11 cellular contexts compared by ENCODE assay signal in the genomic region with DNA sequence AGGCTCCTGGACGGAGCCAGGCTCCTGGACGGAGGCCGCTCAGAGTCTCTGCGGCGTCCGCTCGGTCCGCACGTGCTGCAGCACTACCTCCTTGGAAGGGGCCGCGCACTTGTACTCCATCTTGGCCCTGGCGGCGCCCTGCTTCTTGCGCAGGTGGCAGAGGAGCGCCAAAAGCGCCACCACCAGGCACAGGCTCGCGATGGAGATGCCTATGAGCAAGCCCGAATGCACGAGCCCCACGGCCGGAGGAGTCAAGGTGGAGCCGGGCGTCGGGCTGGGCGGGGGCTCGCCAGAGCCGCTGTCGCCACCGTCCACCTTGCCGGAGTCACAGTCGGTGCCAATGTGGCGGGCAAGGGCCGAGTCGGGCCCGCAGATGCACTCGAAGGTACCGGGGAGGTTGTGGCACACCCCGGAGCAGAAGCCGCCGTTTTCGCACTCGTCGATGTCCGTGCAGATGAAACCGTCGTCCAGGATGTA. TPM values are rescaled to one million over a fixed set of nuclear protein-coding genes. Genes with fewer than 3 reads are reported as not detected.
A peak's percentile ranks its signal among the peaks of the same experiment; 100 is the strongest.
DNase-seq lines count a peak whose midpoint lies in the region; ATAC-seq and TF ChIP-seq lines count a peak whose summit lies in the region.
"Had no signal": no experiment of that assay in that cellular context is flagged by ENCODE, and none has a peak within 500 bp of the region (broad histone marks: within the 10 kb centered on the region; RNA-seq: fewer than 3 reads in every experiment).

No MANE protein-coding gene starts in this region.

- H3K9me3 ChIP-seq in esophagus muscularis mucosa, result no peaks in the 10 kb centered on the region

- no peak overlapping the region for H3K27ac Mint-ChIP-seq in nephron
- H3K27ac Mint-ChIP-seq in T-cell, result no peak overlapping the region
- no peak overlapping the region for H3K27ac Mint-ChIP-seq in progenitor cell of endocrine pancreas

- no peaks in the 10 kb centered on the region for H3K36me3 ChIP-seq in ACC112 (ENCODE audit: insufficient read depth, low read length)
- H3K36me3 ChIP-seq in esophagus muscularis mucosa, result peaks cover 0 to 16% (median 0%) of the 10 kb centered on the region in 4 donors

- H3K4me3 Mint-ChIP-seq in nephron, result peak overlapping the region; percentile 46 to 60 (median 48)
- H3K4me3 Mint-ChIP-seq in T-cell, result peak overlapping the region in 1 of 3 donors; percentile 15
- no peak overlapping the region for H3K4me3 Mint-ChIP-seq in progenitor cell of endocrine pancreas (ENCODE audit: low read depth)

- H3K27ac ChIP-seq in ACC112 (ENCODE audit: low read depth, low read length) (no peak overlapping the region), esophagus muscularis mucosa (replicated peaks in 1 of 4) (peak overlapping the region; percentile 42 to 85 (median 75))

- DNase-seq in NCI-H69 (lab: John Stamatoyannopoulos, UW), result peak; percentile 82
- no peak for DNase-seq in esophagus muscularis mucosa (ENCODE audit: extremely low spot score)
- DNase-seq in CD1c-positive myeloid dendritic cell (ENCODE audit: extremely low spot score), result no peak
- no peak for DNase-seq in T-cell
- DNase-seq in progenitor cell of endocrine pancreas (ENCODE audit: low spot score, unreplicated experiment), result no peak
- DNase-seq in NCI-H2171 treated with DMSO at 0.1 percent for 48 hours (lab: John Stamatoyannopoulos, UW), result no peak
- DNase-seq: activated gamma-delta T cell, IMR-90 had no signal

- H3K27me3 ChIP-seq in ACC112 (ENCODE audit: insufficient read depth, low read length) (peaks cover 30% of the 10 kb centered on the region), esophagus muscularis mucosa (peaks cover 0 to 89% (median 14%) of the 10 kb centered on the region in 4 donors)

- H3K4me1 Mint-ChIP-seq in nephron (peaks cover 31% of the 10 kb centered on the region), T-cell (peaks cover 0 to 3% (median 0%) of the 10 kb centered on the region in 3 donors), progenitor cell of endocrine pancreas (ENCODE audit: low read depth) (peaks cover 19% of the 10 kb centered on the region)

- CTCF ChIA-PET in T-cell (lab: Charles Lee), result no interaction called here

- ATAC-seq in T-cell (replicated peaks in 1 of 4), result no peak

- no peak for TF ChIP-seq CTCF in esophagus muscularis mucosa (IDR thresholded peaks at IDR 0.05)
- TF ChIP-seq CTCF in nephron (IDR thresholded peaks at IDR 0.05; ENCODE audit: unreplicated experiment in 3 of 3), result no peak
- no peak for TF ChIP-seq CTCF in progenitor cell of endocrine pancreas (IDR thresholded peaks at IDR 0.05; ENCODE audit: unreplicated experiment)

- TF ChIP-seq POLR2A in esophagus muscularis mucosa (IDR thresholded peaks at IDR 0.05; ENCODE audit: low read depth), result no peak

- H3K9me3 Mint-ChIP-seq in nephron (peaks cover 4% of the 10 kb centered on the region), T-cell (no peaks in the 10 kb centered on the region), progenitor cell of endocrine pancreas (ENCODE audit: low read depth) (no peaks in the 10 kb centered on the region)

- no peak for TF ChIP-seq EP300 in esophagus muscularis mucosa (IDR thresholded peaks at IDR 0.05)

- H3K4me1 ChIP-seq in ACC112 (ENCODE audit: control insufficient read depth, insufficient read depth, low read length, unreplicated experiment) (peaks cover 9% of the 10 kb centered on the region), esophagus muscularis mucosa (peaks cover 27 to 65% (median 45%) of the 10 kb centered on the region in 4 donors)

- H3K79me2 ChIP-seq in ACC112 (ENCODE audit: control insufficient read depth, insufficient read depth, low read length, unreplicated experiment), result no peaks in the 10 kb centered on the region

- H3K36me3 Mint-ChIP-seq in nephron (ENCODE audit: low read depth), result no peaks in the 10 kb centered on the region
- H3K36me3 Mint-ChIP-seq in T-cell, result no peaks in the 10 kb centered on the region
- no peaks in the 10 kb centered on the region for H3K36me3 Mint-ChIP-seq in progenitor cell of endocrine pancreas (ENCODE audit: insufficient read depth)

- intact Hi-C loops in esophagus muscularis mucosa (cut with DNase I), result no loop called here

- 16% methylated on average over 31 of the region's 47 CpGs for WGBS in esophagus muscularis mucosa

- no peak overlapping the region for H2AFZ ChIP-seq in ACC112 (ENCODE audit: low read length, unreplicated experiment)

- H3K4me3 ChIP-seq in ACC112 (ENCODE audit: low read depth, low read length) (peak overlapping the region; percentile 79), esophagus muscularis mucosa (peak overlapping the region; percentile 56 to 65 (median 60))

- POLR2A ChIA-PET in T-cell (lab: Charles Lee), result no interaction called here

- H3K27me3 Mint-ChIP-seq in nephron (ENCODE audit: low read depth), result peaks cover 91% of the 10 kb centered on the region
- peaks cover 40 to 41% of the 10 kb centered on the region in 2 donors for H3K27me3 Mint-ChIP-seq in T-cell
- peaks cover 77% of the 10 kb centered on the region for H3K27me3 Mint-ChIP-seq in progenitor cell of endocrine pancreas

RNA-seq across cellular contexts. Expression of gene THBD, which starts 1.7 kb away (rescaled TPM):
- 100 to 1,000 TPM in 1 of 4 donors, 10 to 100 TPM in 3; 22.4 to 206 (median 47.3) TPM for total RNA-seq in esophagus muscularis mucosa
- under 1 TPM; 0.07 to 0.23 (median 0.16) TPM for total RNA-seq in T-cell
- total RNA-seq in progenitor cell of endocrine pancreas, result 0.19 and 0.36 TPM in 2 replicates
- total RNA-seq: IMR-90 had no signal

RNA-seq across cellular contexts. Expression of gene SSTR4, which starts 12.7 kb away (rescaled TPM):
- not detected for total RNA-seq in esophagus muscularis mucosa
- not detected for total RNA-seq in T-cell
- total RNA-seq in progenitor cell of endocrine pancreas, result not detected in 2 replicates
- total RNA-seq: Daoy, IMR-90 had no signal

RNA-seq across cellular contexts. Expression of gene CD93, which starts 38.3 kb away (rescaled TPM):
- 10 to 100 TPM; 24.5 to 80.7 (median 66.0) TPM for total RNA-seq in esophagus muscularis mucosa
- 1 to 10 TPM in 1 of 5 donors, under 1 TPM in 4; 0.38 to 1.9 (median 0.58) TPM for total RNA-seq in T-cell
- total RNA-seq in progenitor cell of endocrine pancreas, result 0.04 TPM in 1 of 2 replicates, not detected in the other

Comparison
In these comparisons a context has a peak if more than half of its experiments do, and no peak if none do; other contexts are left out.
1. RNA of gene THBD, which starts 1.7 kb away (total RNA-seq): 22.4 to 206 TPM in esophagus muscularis mucosa; 0.19 to 0.36 TPM in progenitor cell of endocrine pancreas and 0.07 to 0.23 TPM in T-cell; every median in the first group is over 10 times any median in the second.
2. RNA of gene CD93, which starts 38.3 kb away (total RNA-seq): 24.5 to 80.7 TPM in esophagus muscularis mucosa; 0.38 to 1.9 TPM in T-cell and 0.04 TPM in progenitor cell of endocrine pancreas; every median in the first group is over 4 times any median in the second.